Comparison of ENCODE assay signal across 9 cellular contexts in genomic region chr21:21232320-21232719, GRCh38.
DNase-seq lines count a peak whose midpoint lies in the region; ATAC-seq and TF ChIP-seq lines count a peak whose summit lies in the region.
"Had no signal": no experiment of that assay in that cellular context is flagged by ENCODE, and none has a peak within 500 bp of the region (broad histone marks: within the 10 kb centered on the region; RNA-seq: fewer than 3 reads in every experiment).

No MANE protein-coding gene starts in this region.

- no peaks in the 10 kb centered on the region for H3K9me3 Mint-ChIP-seq in WTC11
- H3K9me3 Mint-ChIP-seq: dendritic cell treated with granulocyte-macrophage colony-stimulating factor and Interleukin-4, amounts not matched to agents 40 ng/mL and 50 ng/mL, for 4 days had no signal

- H3K27me3 Mint-ChIP-seq in WTC11 (ENCODE audit: low read depth): no peaks in the 10 kb centered on the region
- H3K27me3 Mint-ChIP-seq: dendritic cell treated with granulocyte-macrophage colony-stimulating factor and Interleukin-4, amounts not matched to agents 40 ng/mL and 50 ng/mL, for 4 days had no signal

- no peak overlapping the region for H3K4me3 Mint-ChIP-seq in WTC11
- H3K4me3 Mint-ChIP-seq: dendritic cell treated with granulocyte-macrophage colony-stimulating factor and Interleukin-4, amounts not matched to agents 40 ng/mL and 50 ng/mL, for 4 days had no signal

- CTCF ChIA-PET in WTC11 (lab: Charles Lee): interaction anchor here (0.5 to 1.3 kb wide), 3 partner anchors 345 to 689 kb away, joined by 3 to 6 read pairs (median 3); no protein-coding TSS in a partner anchor

- no peaks in the 10 kb centered on the region for H3K36me3 Mint-ChIP-seq in WTC11

- H3K27ac Mint-ChIP-seq in WTC11: no peak overlapping the region
- H3K27ac Mint-ChIP-seq: dendritic cell treated with granulocyte-macrophage colony-stimulating factor and Interleukin-4, amounts not matched to agents 40 ng/mL and 50 ng/mL, for 4 days had no signal

- DNase-seq in ACHN (peak; percentile 45), HT-29 (ENCODE audit: low spot score) (peak; percentile 13), SK-MEL-5 (ENCODE audit: low read depth, low spot score) (peak; percentile 64), glomerular endothelial cell (ENCODE audit: extremely low read depth, low read depth, low spot score) (peak; percentile 9), OCI-M2 (lab: John Stamatoyannopoulos, UW; ENCODE audit: unreplicated experiment) (no peak), WTC11 (ENCODE audit: low spot score) (no peak)
- no peak for DNase-seq in NK-92 treated with Interleukin-12 subunit alpha and Interleukin-12 subunit beta, amount 100 ng/mL, for 24 hours (lab: John Stamatoyannopoulos, UW)

- TF ChIP-seq CTCF in WTC11 (IDR thresholded peaks at IDR 0.05): no peak

- POLR2A ChIA-PET in WTC11 (lab: Charles Lee): no interaction called here

- H3K4me1 Mint-ChIP-seq in WTC11: no peaks in the 10 kb centered on the region

- no peak for ATAC-seq in HG02870 (IDR thresholded peaks at IDR 0.05; ENCODE audit: unreplicated experiment)
- ATAC-seq in WTC11: no peak

- in situ Hi-C loops in ACHN (cut with HindIII; ENCODE audit: low pct_ligation_motif_present, low pct_unique_long_range_greater_than_20kb, low sequenced_read_pairs): no loop called here
- in situ Hi-C loops in SK-MEL-5 (cut with HindIII; ENCODE audit: low pct_unique_long_range_greater_than_20kb, low sequenced_read_pairs): no loop called here

TF ChIP-seq in WTC11, 78 proteins besides CTCF, POLR2A, EP300 and RAD21:
- TF ChIP-seq ZBTB21 (CRISPR knock-in tag; IDR thresholded peaks at IDR 0.05; ENCODE audit: borderline replicate concordance) (no peak), ZNF416 (CRISPR knock-in tag; IDR thresholded peaks at IDR 0.05) (no peak), SP1 (CRISPR knock-in tag; conservative IDR thresholded peaks at IDR 0.05) (no peak), MLX (CRISPR knock-in tag; IDR thresholded peaks at IDR 0.05) (no peak), E2F4 (CRISPR knock-in tag; IDR thresholded peaks at IDR 0.05; ENCODE audit: borderline replicate concordance, low read depth) (no peak)
TF ChIP-seq in WTC11: peak in this region for 0.

Comparison
In these comparisons a context has a peak if more than half of its experiments do, and no peak if none do; other contexts are left out.
1. DNase-seq: peak in ACHN (single experiment), HT-29 (single experiment), SK-MEL-5 (single experiment) and glomerular endothelial cell (single experiment); none in OCI-M2 (single experiment), NK-92 treated with Interleukin-12 subunit alpha and Interleukin-12 subunit beta, amount 100 ng/mL, for 24 hours (single experiment) and WTC11 (single experiment).